1 cellular context compared by ENCODE assay signal in the genomic region with DNA sequence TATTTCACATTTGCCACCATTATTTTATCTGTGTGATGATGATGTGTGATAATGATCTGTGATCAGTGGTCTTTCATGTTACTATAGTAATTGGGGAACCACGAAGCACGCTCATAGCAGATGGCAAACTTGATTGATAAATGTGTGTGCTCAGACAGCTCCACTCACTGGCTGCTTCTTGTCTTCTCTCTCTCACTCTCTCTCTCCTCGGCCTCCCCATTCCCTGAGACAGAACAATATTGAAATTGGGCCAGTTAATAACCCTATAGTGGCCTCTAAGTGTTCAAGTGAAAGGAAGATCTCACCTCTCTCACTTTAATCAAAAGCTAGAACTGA.
TF ChIP-seq lines count a peak whose summit lies in the region.

No MANE protein-coding gene starts in this region.

TF ChIP-seq in IMR-90, 13 proteins besides CTCF, POLR2A, EP300 and RAD21:
- TF ChIP-seq CHD1 (IDR thresholded peaks at IDR 0.05; ENCODE audit: low read depth, low read length) (no peak), MAZ (IDR thresholded peaks at IDR 0.05; ENCODE audit: borderline replicate concordance, low read depth, low read length) (no peak), BHLHE40 (IDR thresholded peaks at IDR 0.05; ENCODE audit: low read depth, low read length) (no peak), NFE2L2 (IDR thresholded peaks at IDR 0.05; ENCODE audit: low read depth, low read length) (no peak), MXI1 (IDR thresholded peaks at IDR 0.05; ENCODE audit: borderline replicate concordance, low read depth, low read length) (no peak), SMC3 (IDR thresholded peaks at IDR 0.05; ENCODE audit: low read depth, low read length) (no peak), RFX5 (IDR thresholded peaks at IDR 0.05; ENCODE audit: low read depth, low read length) (no peak), CEBPB (IDR thresholded peaks at IDR 0.05; ENCODE audit: low read depth, low read length) (no peak), ELK1 (IDR thresholded peaks at IDR 0.05; ENCODE audit: borderline replicate concordance, low read depth, low read length) (no peak)
- TF ChIP-seq, protein P1, sequence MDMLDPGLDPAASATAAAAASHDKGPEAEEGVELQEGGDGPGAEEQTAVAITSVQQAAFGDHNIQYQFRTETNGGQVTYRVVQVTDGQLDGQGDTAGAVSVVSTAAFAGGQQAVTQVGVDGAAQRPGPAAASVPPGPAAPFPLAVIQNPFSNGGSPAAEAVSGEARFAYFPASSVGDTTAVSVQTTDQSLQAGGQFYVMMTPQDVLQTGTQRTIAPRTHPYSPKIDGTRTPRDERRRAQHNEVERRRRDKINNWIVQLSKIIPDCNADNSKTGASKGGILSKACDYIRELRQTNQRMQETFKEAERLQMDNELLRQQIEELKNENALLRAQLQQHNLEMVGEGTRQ (IDR thresholded peaks at IDR 0.05; ENCODE audit: low read depth, low read length) = no peak
